ENCODE assay signal across 8 cellular contexts in genomic region chr16:85395207-85395912, GRCh38.
DNase-seq lines count a peak whose midpoint lies in the region; ATAC-seq and TF ChIP-seq lines count a peak whose summit lies in the region.

No MANE protein-coding gene starts in this region.

- DNase-seq in AG09309 (ENCODE audit: low read depth) (peak; percentile 97), GOT3 (lab: John Stamatoyannopoulos, UW) (peak; percentile 72), NCI-H524 treated with DMSO at 0.1 percent for 48 hours (lab: John Stamatoyannopoulos, UW) (peak; percentile 57), coronary artery (ENCODE audit: low spot score) (peak; percentile 93), mesendoderm (no peak)

- no peak overlapping the region for H3K18ac ChIP-seq in mesendoderm (ENCODE audit: low read length)

- H3K79me2 ChIP-seq in mesendoderm (ENCODE audit: control insufficient read depth, insufficient read depth, low read length) = no peaks in the 10 kb centered on the region

- H3K4ac ChIP-seq in mesendoderm (ENCODE audit: low read depth, low read length) = no peak overlapping the region

- no peak overlapping the region for H3K23ac ChIP-seq in mesendoderm (ENCODE audit: low read length)

- no peaks in the 10 kb centered on the region for H3K36me3 ChIP-seq in mesendoderm (ENCODE audit: control insufficient read depth, insufficient read depth, low read length)

- no CpG with 5 or more reads among the region's 25 CpGs for WGBS in mesendoderm (ENCODE audit: extremely low coverage, insufficient coverage, low lambda C conversion rate)

- no peaks in the 10 kb centered on the region for H3K79me1 ChIP-seq in mesendoderm (ENCODE audit: low read length)

- no peak overlapping the region for H2BK120ac ChIP-seq in mesendoderm (ENCODE audit: low read depth, low read length)

- H3K4me3 ChIP-seq in AG09309 (ENCODE audit: control insufficient read depth, low read depth, low read length) = no peak overlapping the region
- peak overlapping the region; percentile 56 for H3K4me3 ChIP-seq in coronary artery
- no peak overlapping the region for H3K4me3 ChIP-seq in mesendoderm (ENCODE audit: low read length)

- ATAC-seq in HG02571 (IDR thresholded peaks at IDR 0.05; ENCODE audit: unreplicated experiment) (no peak), GM18511 (IDR thresholded peaks at IDR 0.05; ENCODE audit: unreplicated experiment) (no peak), GM18870 (IDR thresholded peaks at IDR 0.05; ENCODE audit: unreplicated experiment) (no peak)

- H3K27me3 ChIP-seq in mesendoderm (ENCODE audit: insufficient read depth, low read length, poor library complexity) = no peaks in the 10 kb centered on the region

- no peak overlapping the region for H2BK5ac ChIP-seq in mesendoderm (ENCODE audit: low read length)

- peaks cover 4% of the 10 kb centered on the region for H3K4me1 ChIP-seq in mesendoderm (ENCODE audit: control insufficient read depth, low read depth, low read length)

- H3K9ac ChIP-seq in mesendoderm (ENCODE audit: low read length) = no peak overlapping the region

- H3K27ac ChIP-seq in coronary artery = peak overlapping the region; percentile 16 to 83
- no peak overlapping the region for H3K27ac ChIP-seq in mesendoderm (ENCODE audit: low read depth, low read length)

- H2AK5ac ChIP-seq in mesendoderm (ENCODE audit: low read length) = no peak overlapping the region

- no peak overlapping the region for H2BK15ac ChIP-seq in mesendoderm (replicated peaks; ENCODE audit: low read depth)

- H4K8ac ChIP-seq in mesendoderm (ENCODE audit: low read depth, low read length) = no peak overlapping the region

- no peak overlapping the region for H4K5ac ChIP-seq in mesendoderm (ENCODE audit: low read length)

- no peak overlapping the region for H3K4me2 ChIP-seq in mesendoderm (ENCODE audit: low read length)

- no peak for TF ChIP-seq CTCF in AG09309 (IDR thresholded peaks at IDR 0.05; ENCODE audit: control insufficient read depth, insufficient read depth, low read depth, low read length, missing control alignments)
- TF ChIP-seq CTCF in coronary artery (IDR thresholded peaks at IDR 0.05) = no peak

- peak overlapping the region; percentile 40 for H3K56ac ChIP-seq in mesendoderm (ENCODE audit: low read length)
